In the genomic region with DNA sequence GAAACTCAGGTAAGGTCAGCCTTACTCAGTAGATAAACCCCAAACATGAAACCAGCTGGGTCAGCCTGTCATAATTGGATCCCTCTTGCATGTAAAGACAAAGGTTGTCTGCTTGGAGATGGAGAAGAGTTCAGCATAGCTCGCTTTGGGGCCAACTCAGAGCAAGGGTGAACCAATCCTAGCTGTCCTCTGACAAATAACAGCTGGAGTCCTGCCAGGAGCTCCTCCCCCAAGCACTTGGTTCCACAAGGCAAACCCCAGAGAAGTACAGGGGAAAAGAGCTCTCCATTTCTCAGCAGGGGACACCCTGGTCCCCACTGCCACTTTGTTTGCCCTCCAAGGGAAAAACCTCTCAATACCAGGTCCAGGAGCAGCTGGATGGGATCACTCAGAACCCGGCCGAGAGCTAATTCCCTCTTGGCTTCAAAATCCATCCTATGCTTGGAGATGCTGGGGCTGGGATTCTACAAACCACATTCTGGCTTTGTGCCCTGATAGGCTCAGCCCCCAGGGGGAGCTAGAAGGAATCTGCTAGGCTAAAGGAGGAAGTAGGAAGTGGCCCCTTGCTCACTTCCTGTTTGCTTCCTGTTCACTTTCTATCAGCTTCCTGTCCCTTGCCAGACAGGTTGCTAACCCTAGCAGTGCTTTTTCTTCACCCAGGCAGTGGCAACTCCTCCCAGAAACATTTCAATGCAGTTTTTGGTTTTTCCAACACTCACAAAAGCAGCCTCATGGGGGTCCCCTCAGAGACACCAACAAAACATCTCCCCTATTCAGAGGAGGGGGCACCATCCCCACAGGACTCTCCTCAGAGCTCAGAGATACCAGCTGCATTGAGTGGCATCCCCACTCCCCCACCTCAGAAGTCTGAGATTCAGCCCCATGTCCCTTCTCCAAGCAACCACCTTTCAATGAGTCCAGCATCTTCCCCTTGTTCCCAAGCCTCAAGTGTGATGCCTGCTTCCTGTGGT, we compare ENCODE assay signal across 1 cellular context.
A peak's percentile ranks its signal among the peaks of the same experiment; 100 is the strongest.
TF ChIP-seq lines count a peak whose summit lies in the region.

No MANE protein-coding gene starts in this region.

TF ChIP-seq in HepG2, 621 proteins besides CTCF, POLR2A, EP300 and RAD21 (continued from another document):
- TF ChIP-seq GATAD1 (CRISPR knock-in tag; IDR thresholded peaks at IDR 0.05) (0 out of 2 replicates have a peak, but pooled peaks have one; percentile 42), KLF12 (CRISPR knock-in tag; IDR thresholded peaks at IDR 0.05; ENCODE audit: borderline replicate concordance) (no peak), ZNF160 (CRISPR knock-in tag; IDR thresholded peaks at IDR 0.05) (no peak), ZNF101 (CRISPR knock-in tag; IDR thresholded peaks at IDR 0.05; ENCODE audit: borderline replicate concordance, low read depth) (no peak), MEIS2 (CRISPR knock-in tag; IDR thresholded peaks at IDR 0.05) (no peak), KAT8 (CRISPR knock-in tag; IDR thresholded peaks at IDR 0.05) (peak; percentile 85), ZNF557 (CRISPR knock-in tag; IDR thresholded peaks at IDR 0.05) (no peak), ELF1 (CRISPR knock-in tag; IDR thresholded peaks at IDR 0.05) (peak; percentile 88), SAP130 (CRISPR knock-in tag; IDR thresholded peaks at IDR 0.05; ENCODE audit: low read depth) (0 out of 2 replicates have a peak, but pooled peaks have one; percentile 24), KAT7 (CRISPR knock-in tag; IDR thresholded peaks at IDR 0.05; ENCODE audit: borderline replicate concordance) (no peak)
- TF ChIP-seq, protein P1, sequence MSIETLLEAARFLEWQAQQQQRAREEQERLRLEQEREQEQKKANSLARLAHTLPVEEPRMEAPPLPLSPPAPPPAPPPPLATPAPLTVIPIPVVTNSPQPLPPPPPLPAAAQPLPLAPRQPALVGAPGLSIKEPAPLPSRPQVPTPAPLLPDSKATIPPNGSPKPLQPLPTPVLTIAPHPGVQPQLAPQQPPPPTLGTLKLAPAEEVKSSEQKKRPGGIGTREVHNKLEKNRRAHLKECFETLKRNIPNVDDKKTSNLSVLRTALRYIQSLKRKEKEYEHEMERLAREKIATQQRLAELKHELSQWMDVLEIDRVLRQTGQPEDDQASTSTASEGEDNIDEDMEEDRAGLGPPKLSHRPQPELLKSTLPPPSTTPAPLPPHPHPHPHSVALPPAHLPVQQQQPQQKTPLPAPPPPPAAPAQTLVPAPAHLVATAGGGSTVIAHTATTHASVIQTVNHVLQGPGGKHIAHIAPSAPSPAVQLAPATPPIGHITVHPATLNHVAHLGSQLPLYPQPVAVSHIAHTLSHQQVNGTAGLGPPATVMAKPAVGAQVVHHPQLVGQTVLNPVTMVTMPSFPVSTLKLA (IDR thresholded peaks at IDR 0.05): no peak
- TF ChIP-seq, protein P2, sequence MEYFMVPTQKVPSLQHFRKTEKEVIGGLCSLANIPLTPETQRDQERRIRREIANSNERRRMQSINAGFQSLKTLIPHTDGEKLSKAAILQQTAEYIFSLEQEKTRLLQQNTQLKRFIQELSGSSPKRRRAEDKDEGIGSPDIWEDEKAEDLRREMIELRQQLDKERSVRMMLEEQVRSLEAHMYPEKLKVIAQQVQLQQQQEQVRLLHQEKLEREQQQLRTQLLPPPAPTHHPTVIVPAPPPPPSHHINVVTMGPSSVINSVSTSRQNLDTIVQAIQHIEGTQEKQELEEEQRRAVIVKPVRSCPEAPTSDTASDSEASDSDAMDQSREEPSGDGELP (IDR thresholded peaks at IDR 0.05; ENCODE audit: borderline replicate concordance, low read depth): 0 out of 2 replicates have a peak, but pooled peaks have one; percentile 12
- TF ChIP-seq, protein P3, sequence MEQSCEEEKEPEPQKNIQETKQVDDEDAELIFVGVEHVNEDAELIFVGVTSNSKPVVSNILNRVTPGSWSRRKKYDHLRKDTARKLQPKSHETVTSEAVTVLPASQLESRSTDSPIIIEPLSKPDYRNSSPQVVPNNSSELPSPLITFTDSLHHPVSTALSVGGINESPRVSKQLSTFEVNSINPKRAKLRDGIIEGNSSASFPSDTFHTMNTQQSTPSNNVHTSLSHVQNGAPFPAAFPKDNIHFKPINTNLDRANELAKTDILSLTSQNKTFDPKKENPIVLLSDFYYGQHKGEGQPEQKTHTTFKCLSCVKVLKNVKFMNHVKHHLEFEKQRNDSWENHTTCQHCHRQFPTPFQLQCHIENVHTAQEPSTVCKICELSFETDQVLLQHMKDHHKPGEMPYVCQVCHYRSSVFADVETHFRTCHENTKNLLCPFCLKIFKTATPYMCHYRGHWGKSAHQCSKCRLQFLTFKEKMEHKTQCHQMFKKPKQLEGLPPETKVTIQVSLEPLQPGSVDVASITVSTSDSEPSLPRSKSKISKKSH (CRISPR knock-in tag; IDR thresholded peaks at IDR 0.05; ENCODE audit: borderline replicate concordance): no peak
TF ChIP-seq in HepG2: peak in this region for 13.
